16 cellular contexts compared by ENCODE assay signal in the genomic region with DNA sequence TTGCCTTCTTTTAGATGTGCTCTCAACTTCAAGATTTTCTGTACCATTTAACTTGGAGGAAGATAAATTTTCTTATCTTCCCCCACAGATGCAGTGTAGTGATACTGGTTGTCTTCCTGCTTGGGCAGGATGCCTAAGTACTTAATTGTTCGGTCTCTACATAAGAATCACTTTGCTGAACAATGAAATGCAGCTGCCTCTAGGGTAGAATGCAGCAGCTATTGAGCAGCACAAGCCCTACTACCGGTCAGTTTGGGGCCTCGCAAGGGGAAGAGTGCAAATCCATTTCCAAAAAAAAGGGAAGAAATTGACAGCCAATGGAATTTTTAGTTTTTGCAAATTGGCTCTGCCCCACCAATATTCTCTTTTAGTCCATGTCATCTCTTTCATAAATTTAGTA.
A peak's percentile ranks its signal among the peaks of the same experiment; 100 is the strongest.
DNase-seq lines count a peak whose midpoint lies in the region; TF ChIP-seq lines count a peak whose summit lies in the region.
"Had no signal": no experiment of that assay in that cellular context is flagged by ENCODE, and none has a peak within 500 bp of the region (broad histone marks: within the 10 kb centered on the region; RNA-seq: fewer than 3 reads in every experiment).

No MANE protein-coding gene starts in this region.

- no peaks in the 10 kb centered on the region for H3K36me3 Mint-ChIP-seq in endodermal cell (ENCODE audit: low read depth)
- H3K36me3 Mint-ChIP-seq: CD4-positive, CD25-positive, alpha-beta regulatory T cell had no signal

- WGBS in HUES64: 28% methylated on average over 3 of the region's 3 CpGs
- 55 to 67% methylated on average over 2 to 3 of the region's 3 CpGs for WGBS in endodermal cell (ENCODE audit: insufficient coverage in 1 of 2, insufficient read length in 1 of 2), 2 experiments

- no peaks in the 10 kb centered on the region for H3K27me3 Mint-ChIP-seq in endodermal cell (ENCODE audit: insufficient read depth)
- H3K27me3 Mint-ChIP-seq: CD4-positive, CD25-positive, alpha-beta regulatory T cell had no signal

- no peak overlapping the region for H3K9ac ChIP-seq in HUES64 (ENCODE audit: low read depth, low read length)
- H3K9ac ChIP-seq in endodermal cell (ENCODE audit: extremely low read depth, low read length, poor library complexity, severe bottlenecking): no peak overlapping the region

- H3K27ac Mint-ChIP-seq in endodermal cell: no peak overlapping the region
- H3K27ac Mint-ChIP-seq: CD4-positive, CD25-positive, alpha-beta regulatory T cell had no signal

- H3K4me3 ChIP-seq in HUES64 (ENCODE audit: low read length): no peak overlapping the region
- H3K4me3 ChIP-seq in endodermal cell (ENCODE audit: low read length): no peak overlapping the region

- H3K4me1 Mint-ChIP-seq in endodermal cell: no peaks in the 10 kb centered on the region
- H3K4me1 Mint-ChIP-seq: CD4-positive, CD25-positive, alpha-beta regulatory T cell had no signal

- peak; percentile 13 for TF ChIP-seq CTCF in endodermal cell (conservative IDR thresholded peaks at IDR 0.05)

- H3K9me3 ChIP-seq in HUES64 (ENCODE audit: insufficient read depth, low read depth, low read length) (no peaks in the 10 kb centered on the region), endodermal cell (ENCODE audit: control insufficient read depth, low read length) (no peaks in the 10 kb centered on the region)
- H3K9me3 ChIP-seq: BE2C had no signal

- H3K4me1 ChIP-seq in HUES64 (ENCODE audit: insufficient read depth, low read length) (peaks cover 23% of the 10 kb centered on the region), endodermal cell (ENCODE audit: control insufficient read depth, insufficient read depth, low read length) (no peaks in the 10 kb centered on the region)

- H3K9me3 Mint-ChIP-seq in endodermal cell: no peaks in the 10 kb centered on the region

- no peaks in the 10 kb centered on the region for H3K36me3 ChIP-seq in HUES64 (ENCODE audit: insufficient read depth, low read length)
- no peaks in the 10 kb centered on the region for H3K36me3 ChIP-seq in endodermal cell (ENCODE audit: control insufficient read depth, insufficient read depth, low read length)
- H3K36me3 ChIP-seq: BE2C had no signal

- H3K27me3 ChIP-seq in HUES64 (ENCODE audit: insufficient read depth, low read length) (no peaks in the 10 kb centered on the region), endodermal cell (ENCODE audit: control insufficient read depth, insufficient read depth, low read length, poor library complexity, severe bottlenecking) (no peaks in the 10 kb centered on the region)
- H3K27me3 ChIP-seq: BE2C had no signal

- H3K4me3 Mint-ChIP-seq in endodermal cell: no peak overlapping the region
- H3K4me3 Mint-ChIP-seq: CD4-positive, CD25-positive, alpha-beta regulatory T cell had no signal

- DNase-seq in ELF-1 (ENCODE audit: low read depth, low spot score): peak; percentile 79
- DNase-seq in endodermal cell: peak; percentile 57
- DNase-seq in iPS-NIHi7 (ENCODE audit: extremely low spot score): peak; percentile 75
- DNase-seq in NK-92 treated with Interleukin-12 subunit alpha and Interleukin-12 subunit beta, amount 100 ng/mL, for 24 hours (lab: John Stamatoyannopoulos, UW): no peak
- no peak for DNase-seq in NCI-H2171 treated with DMSO at 0.1 percent for 48 hours (lab: John Stamatoyannopoulos, UW)
- no peak for DNase-seq in Ammon's horn (ENCODE audit: low spot score)
- DNase-seq: CD4-positive, CD25-positive, alpha-beta regulatory T cell; COR-L47; GDM1; KG1; NCI-H1417; NCI-H187; NCI-H526; SIG-M5 had no signal

- H3K27ac ChIP-seq in HUES64 (ENCODE audit: low read depth, low read length) (peak overlapping the region; percentile 86), endodermal cell (ENCODE audit: low read depth, low read length) (no peak overlapping the region)

Comparison
In these comparisons a context has a peak if more than half of its experiments do, and no peak if none do; other contexts are left out.
1. DNase-seq: peak in ELF-1 (single experiment), endodermal cell (single experiment) and iPS-NIHi7 (single experiment); none in NK-92 treated with Interleukin-12 subunit alpha and Interleukin-12 subunit beta, amount 100 ng/mL, for 24 hours (single experiment), NCI-H2171 treated with DMSO at 0.1 percent for 48 hours (single experiment) and Ammon's horn (single experiment).